In the genomic region with DNA sequence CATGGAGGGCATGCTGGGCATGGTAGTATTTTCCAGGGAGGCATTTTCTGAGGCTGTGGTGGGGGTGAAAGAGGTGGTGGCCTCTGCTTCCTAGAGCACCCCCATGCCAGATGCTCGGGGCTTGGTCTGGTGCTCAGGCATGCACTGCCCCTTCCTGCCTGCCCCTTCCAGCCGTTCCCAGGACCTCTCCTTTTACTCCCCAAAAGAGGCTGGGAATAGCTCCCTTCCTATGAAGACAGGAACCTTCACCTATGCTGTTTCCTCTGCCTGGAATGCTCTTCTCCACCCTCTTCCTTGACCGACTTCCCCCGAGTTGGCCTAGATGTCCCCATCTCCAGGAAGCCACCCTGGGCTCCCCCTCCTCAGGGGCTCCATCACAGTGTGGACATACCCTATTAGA, we compare ENCODE assay signal across 20 cellular contexts. TPM values are rescaled to one million over a fixed set of nuclear protein-coding genes. Genes with fewer than 3 reads are reported as not detected.
A peak's percentile ranks its signal among the peaks of the same experiment; 100 is the strongest.
DNase-seq lines count a peak whose midpoint lies in the region; TF ChIP-seq lines count a peak whose summit lies in the region.
"Had no signal": no experiment of that assay in that cellular context is flagged by ENCODE, and none has a peak within 500 bp of the region (broad histone marks: within the 10 kb centered on the region; RNA-seq: fewer than 3 reads in every experiment).

No MANE protein-coding gene starts in this region.

- H3K36me3 ChIP-seq in stomach = no peaks in the 10 kb centered on the region
- H3K36me3 ChIP-seq in HAP-1 (replicated peaks) = no peaks in the 10 kb centered on the region

- H3K56ac ChIP-seq in H9 (ENCODE audit: insufficient read length, low read depth, low read length) = no peak overlapping the region

- H3K4me2 ChIP-seq in H9 (ENCODE audit: insufficient read depth, insufficient read length, low read length) = no peak overlapping the region
- H3K4me2 ChIP-seq: smooth muscle cell had no signal

- H3K23ac ChIP-seq in H9 (ENCODE audit: insufficient read length, low read depth, low read length) = no peak overlapping the region

- H3K9me3 Mint-ChIP-seq in H9 (no peaks in the 10 kb centered on the region), brain (peaks cover 0 to 7% (median 0%) of the 10 kb centered on the region in 5 experiments), nephron (no peaks in the 10 kb centered on the region)
- H3K9me3 Mint-ChIP-seq: activated CD4-positive, alpha-beta memory T cell treated with anti-CD3 and anti-CD28 coated beads, Interleukin-2, amount 10 ng/mL, durations not matched to agents 7 days and 5 days; activated naive CD8-positive, alpha-beta T cell treated with anti-CD3 and anti-CD28 coated beads for 36 hours; CD8-positive, alpha-beta memory T cell had no signal

- no peak for TF ChIP-seq EP300 in stomach (IDR thresholded peaks at IDR 0.05)

- no peak overlapping the region for H4K8ac ChIP-seq in H9 (replicated peaks; ENCODE audit: insufficient read length, low read depth, low read length)

- no peak overlapping the region for H2BK15ac ChIP-seq in H9 (ENCODE audit: low read depth, low read length)

- no peaks in the 10 kb centered on the region for H3K79me2 ChIP-seq in H9 (ENCODE audit: insufficient read depth, low read length)

- H3K4me1 Mint-ChIP-seq in H9 (peaks cover 19 to 22% of the 10 kb centered on the region in 2 experiments), brain (peaks cover 83% of the 10 kb centered on the region), nephron (peaks cover 68% of the 10 kb centered on the region)
- H3K4me1 Mint-ChIP-seq: activated CD4-positive, alpha-beta memory T cell treated with anti-CD3 and anti-CD28 coated beads, Interleukin-2, amount 10 ng/mL, durations not matched to agents 7 days and 5 days; activated naive CD8-positive, alpha-beta T cell treated with anti-CD3 and anti-CD28 coated beads for 36 hours; CD8-positive, alpha-beta memory T cell had no signal

- no peak overlapping the region for H3K4ac ChIP-seq in H9 (ENCODE audit: low read depth, low read length)

- no peak overlapping the region for H3K4me3 Mint-ChIP-seq in H9
- no peak overlapping the region for H3K4me3 Mint-ChIP-seq in brain
- no peak overlapping the region for H3K4me3 Mint-ChIP-seq in nephron
- H3K4me3 Mint-ChIP-seq: activated CD4-positive, alpha-beta memory T cell treated with anti-CD3 and anti-CD28 coated beads, Interleukin-2, amount 10 ng/mL, durations not matched to agents 7 days and 5 days; activated naive CD8-positive, alpha-beta T cell treated with anti-CD3 and anti-CD28 coated beads for 36 hours; CD8-positive, alpha-beta memory T cell had no signal

- no peaks in the 10 kb centered on the region for H3K27me3 ChIP-seq in H9 (ENCODE audit: insufficient read depth, low read length)
- no peaks in the 10 kb centered on the region for H3K27me3 ChIP-seq in stomach
- H3K27me3 ChIP-seq in HAP-1 (ENCODE audit: low read depth) = no peaks in the 10 kb centered on the region

- H2BK120ac ChIP-seq in H9 (ENCODE audit: low read depth, low read length, poor library complexity, severe bottlenecking) = no peak overlapping the region

- no peak for TF ChIP-seq POLR2A in stomach (IDR thresholded peaks at IDR 0.05)

- H2AK5ac ChIP-seq in H9 (ENCODE audit: insufficient read length, low read length) = no peak overlapping the region

- WGBS in H9 (ENCODE audit: extremely low coverage, insufficient read length, low lambda C conversion rate) = no CpG with 5 or more reads among the region's 4 CpGs
- WGBS in stomach, 5 donors = 73 to 90% (median 85%) methylated on average over 4 of the region's 4 CpGs

- no peak for DNase-seq in H9
- DNase-seq in stomach = no peak
- no peak for DNase-seq in middle frontal gyrus (ENCODE audit: extremely low spot score, low spot score)
- no peak for DNase-seq in HAP-1 (ENCODE audit: low spot score in 2 of 2)
- DNase-seq in GM19238 (ENCODE audit: insufficient read length, low spot score) = no peak
- DNase-seq in dedifferentiated amniotic fluid mesenchymal stem cell (ENCODE audit: extremely low spot score) = no peak
- DNase-seq: activated CD4-positive, alpha-beta memory T cell treated with anti-CD3 and anti-CD28 coated beads, Interleukin-2, amount 10 ng/mL, durations not matched to agents 7 days and 5 days; activated naive CD8-positive, alpha-beta T cell treated with anti-CD3 and anti-CD28 coated beads for 36 hours; activated T-cell treated with anti-CD3 and anti-CD28 coated beads, Interleukin-2, amount 50 U/mL, for 48 hours; glutamatergic neuron; NCI-H1436 treated with DMSO at 0.1 percent for 48 hours; NCI-H226; T-helper 1 cell had no signal

- H3K36me3 Mint-ChIP-seq in H9 (ENCODE audit: insufficient read depth in 1 of 3, low read depth in 3 of 3) = no peaks in the 10 kb centered on the region
- H3K36me3 Mint-ChIP-seq in brain = no peaks in the 10 kb centered on the region
- no peaks in the 10 kb centered on the region for H3K36me3 Mint-ChIP-seq in nephron (ENCODE audit: low read depth)
- H3K36me3 Mint-ChIP-seq: activated naive CD8-positive, alpha-beta T cell treated with anti-CD3 and anti-CD28 coated beads for 36 hours; CD8-positive, alpha-beta memory T cell had no signal

- no peak overlapping the region for H2BK5ac ChIP-seq in H9 (ENCODE audit: insufficient read length, low read length)

- in situ Hi-C loops in HAP-1 (cut with MboI; ENCODE audit: low sequenced_read_pairs) = no loop called here

- no peaks in the 10 kb centered on the region for H3K23me2 ChIP-seq in H9 (ENCODE audit: insufficient read length, low read depth, low read length, poor library complexity, severe bottlenecking)

- H3K27ac ChIP-seq in H9 (ENCODE audit: insufficient read length, low read depth, low read length) (no peak overlapping the region), stomach (peak overlapping the region in 3 of 5 donors; percentile 55 to 83 (median 66))
- H3K27ac ChIP-seq: VCaP had no signal

- 0 out of 2 replicates have a peak overlapping the region, but pooled peaks have one; percentile 44 for H3K14ac ChIP-seq in H9 (ENCODE audit: insufficient read depth, low read length)

- no peak overlapping the region for H4K5ac ChIP-seq in H9 (ENCODE audit: insufficient read length, low read depth, low read length)

- H3K4me1 ChIP-seq in H9 (ENCODE audit: insufficient read depth, low read length) = no peaks in the 10 kb centered on the region
- H3K4me1 ChIP-seq in stomach = peaks cover 14 to 53% (median 34%) of the 10 kb centered on the region in 4 donors
- no peaks in the 10 kb centered on the region for H3K4me1 ChIP-seq in HAP-1

- H2BK12ac ChIP-seq in H9 (ENCODE audit: insufficient read length, low read depth, low read length) = no peak overlapping the region

- no peak for TF ChIP-seq CTCF in H9 (conservative IDR thresholded peaks at IDR 0.05)
- no peak for TF ChIP-seq CTCF in brain (conservative IDR thresholded peaks at IDR 0.05)
- TF ChIP-seq CTCF in nephron (IDR thresholded peaks at IDR 0.05; ENCODE audit: unreplicated experiment in 3 of 3) = no peak
- TF ChIP-seq CTCF in stomach (IDR thresholded peaks at IDR 0.05) = no peak

- intact Hi-C loops in stomach (cut with DNase I; ENCODE audit: low total_unique reads) = no loop called here

- no peak overlapping the region for H3K9ac ChIP-seq in H9 (ENCODE audit: extremely low read depth, insufficient read length, low read length)

- H2BK20ac ChIP-seq in H9 (ENCODE audit: low read depth, low read length, poor library complexity, severe bottlenecking) = no peak overlapping the region

- no peak overlapping the region for H3K18ac ChIP-seq in H9 (ENCODE audit: insufficient read length, low read depth, low read length)

- H3K4me3 ChIP-seq in stomach (no peak overlapping the region), HAP-1 (no peak overlapping the region)
- H3K4me3 ChIP-seq: smooth muscle cell had no signal

- H3T11ph ChIP-seq in H9 (ENCODE audit: low read length) = no peak overlapping the region

- H4K91ac ChIP-seq in H9 (ENCODE audit: insufficient read length, low read depth, low read length) = no peak overlapping the region

- H3K27me3 Mint-ChIP-seq in H9 (ENCODE audit: low read depth) (no peaks in the 10 kb centered on the region; the same call in 1 of the 2 replicates), brain (peaks cover 5% of the 10 kb centered on the region), nephron (ENCODE audit: low read depth) (peaks cover 9% of the 10 kb centered on the region)
- H3K27me3 Mint-ChIP-seq: activated naive CD8-positive, alpha-beta T cell treated with anti-CD3 and anti-CD28 coated beads for 36 hours had no signal

- H2AFZ ChIP-seq in H9 (ENCODE audit: low read length) = no peak overlapping the region

- H3K79me1 ChIP-seq in H9 (ENCODE audit: insufficient read depth, low read depth, low read length, poor library complexity, severe bottlenecking) = no peaks in the 10 kb centered on the region

- H3K27ac Mint-ChIP-seq in H9 (no peak overlapping the region), brain (peak overlapping the region; percentile 84 to 93 (median 89)), nephron (peak overlapping the region; percentile 23 to 95 (median 89))
- H3K27ac Mint-ChIP-seq: activated CD4-positive, alpha-beta memory T cell treated with anti-CD3 and anti-CD28 coated beads, Interleukin-2, amount 10 ng/mL, durations not matched to agents 7 days and 5 days; activated naive CD8-positive, alpha-beta T cell treated with anti-CD3 and anti-CD28 coated beads for 36 hours had no signal

- H3K9me3 ChIP-seq in H9 (ENCODE audit: control insufficient read depth, low read depth, low read length) = no peaks in the 10 kb centered on the region
- H3K9me3 ChIP-seq in stomach = no peaks in the 10 kb centered on the region
- no peaks in the 10 kb centered on the region for H3K9me3 ChIP-seq in HAP-1

- no peaks in the 10 kb centered on the region for H4K20me1 ChIP-seq in H9 (ENCODE audit: control insufficient read depth, insufficient read depth, insufficient read length)

RNA-seq across cellular contexts. Expression of gene EDN2, which starts 9.1 kb away (rescaled TPM):
- total RNA-seq in H9 (2021) (0.22 and 0.24 TPM in 2 replicates), stomach (10 to 100 TPM in 2 of 5 donors, not detected in 3; 16.5 to 71.8 TPM)
- polyA plus RNA-seq in brain (ENCODE audit: insufficient read depth, low read depth, low replicate concordance) (not detected), stomach (1 to 10 TPM; 1.5 to 2.5 (median 2.1) TPM)
- total RNA-seq: activated CD4-positive, alpha-beta memory T cell treated with anti-CD3 and anti-CD28 coated beads, Interleukin-2, amount 10 ng/mL, durations not matched to agents 7 days and 5 days; activated naive CD8-positive, alpha-beta T cell treated with anti-CD3 and anti-CD28 coated beads for 36 hours; CD8-positive, alpha-beta memory T cell; mesenteric fat pad; RPMI7951; smooth muscle cell had no signal
- polyA plus RNA-seq: CD8-positive, alpha-beta memory T cell; smooth muscle cell had no signal

Comparison
In these comparisons a context has a peak if more than half of its experiments do, and no peak if none do; other contexts are left out.
1. H3K27ac Mint-ChIP-seq: peak in brain (5 of 5) and nephron (3 of 3); none in H9 (0 of 3).